ENCODE assay signal across 3 cellular contexts in genomic region chr20:54477134-54477533, GRCh38.
A peak's percentile ranks its signal among the peaks of the same experiment; 100 is the strongest.
TF ChIP-seq lines count a peak whose summit lies in the region.

No MANE protein-coding gene starts in this region.

TF ChIP-seq in A549, 52 proteins besides CTCF, POLR2A, EP300 and RAD21:
- TF ChIP-seq HOXB13 (CRISPR knock-in tag; IDR thresholded peaks at IDR 0.05; ENCODE audit: low read depth) = no peak
- TF ChIP-seq CBX8 (IDR thresholded peaks at IDR 0.05) = peak; percentile 89
- no peak for TF ChIP-seq HOXB5 (CRISPR knock-in tag; IDR thresholded peaks at IDR 0.05)
- peak; percentile 84; the same call in 1 of the 2 replicates for TF ChIP-seq RNF2 (IDR thresholded peaks at IDR 0.05; ENCODE audit: borderline replicate concordance, low read depth)
- no peak for TF ChIP-seq KDM1A (IDR thresholded peaks at IDR 0.05; ENCODE audit: low read depth)
- TF ChIP-seq ELK1 (IDR thresholded peaks at IDR 0.05; ENCODE audit: low read depth, low read length) = no peak

TF ChIP-seq in endothelial cell of umbilical vein, 7 proteins besides CTCF, POLR2A, EP300 and RAD21:
- no peak for TF ChIP-seq EZH2 (IDR thresholded peaks at IDR 0.05; ENCODE audit: borderline replicate concordance, low read depth, low read length, severe bottlenecking)
- no peak for TF ChIP-seq MAX (IDR thresholded peaks at IDR 0.05; ENCODE audit: insufficient read depth, insufficient read length)
- no peak for TF ChIP-seq MYC (IDR thresholded peaks at IDR 0.05; ENCODE audit: low read depth, low read length)
- TF ChIP-seq JUN (IDR thresholded peaks at IDR 0.05; ENCODE audit: borderline replicate concordance, insufficient read depth, insufficient read length, low read depth) = no peak
- no peak for TF ChIP-seq FOS (IDR thresholded peaks at IDR 0.05; ENCODE audit: borderline replicate concordance, insufficient read depth, low read length)
- no peak for TF ChIP-seq POLR2AphosphoS5 (IDR thresholded peaks at IDR 0.05; ENCODE audit: insufficient read depth, low read depth, low read length)
- no peak for TF ChIP-seq GATA2 (IDR thresholded peaks at IDR 0.05; ENCODE audit: insufficient read depth, insufficient read length, low read depth, low read length)

TF ChIP-seq in neural cell, 6 proteins besides CTCF, POLR2A, EP300 and RAD21:
- TF ChIP-seq REST (IDR thresholded peaks at IDR 0.05; ENCODE audit: borderline replicate concordance) (no peak), POLR2AphosphoS5 (IDR thresholded peaks at IDR 0.05) (no peak), MXI1 (conservative IDR thresholded peaks at IDR 0.05; ENCODE audit: poor library complexity, severe bottlenecking) (no peak), SMC3 (conservative IDR thresholded peaks at IDR 0.05; ENCODE audit: poor library complexity) (no peak), TAF1 (IDR thresholded peaks at IDR 0.05; ENCODE audit: low read depth) (no peak), EZH2 (IDR thresholded peaks at IDR 0.05; ENCODE audit: borderline replicate concordance, insufficient read depth, low read length, poor library complexity, severe bottlenecking) (no peak)
